Comparison of ENCODE assay signal across 11 cellular contexts in genomic region chr15:85088300-85088699, GRCh38.
"Had no signal": no experiment of that assay in that cellular context is flagged by ENCODE, and none has a peak within 500 bp of the region (broad histone marks: within the 10 kb centered on the region; RNA-seq: fewer than 3 reads in every experiment).

No MANE protein-coding gene starts in this region.

- H2AFZ ChIP-seq: GM23248, GM23338 had no signal

- H3K27ac ChIP-seq: GM23248 had no signal

- H3K4me3 ChIP-seq: GM23248, GM23338, HAP-1 had no signal

- H3K4me2 ChIP-seq: GM23338 had no signal

- H3K9ac ChIP-seq: GM23248 had no signal

- ATAC-seq: GM23338, HCT116 had no signal

- H3K9me3 ChIP-seq: HAP-1 had no signal

- H3K4me1 ChIP-seq: HAP-1 had no signal

- FAIRE-seq: H1, H54 had no signal

- DNase-seq: GM23248, GOT3, H7, H9, HCEC 1CT, HFFc6 had no signal
